In the genomic region with DNA sequence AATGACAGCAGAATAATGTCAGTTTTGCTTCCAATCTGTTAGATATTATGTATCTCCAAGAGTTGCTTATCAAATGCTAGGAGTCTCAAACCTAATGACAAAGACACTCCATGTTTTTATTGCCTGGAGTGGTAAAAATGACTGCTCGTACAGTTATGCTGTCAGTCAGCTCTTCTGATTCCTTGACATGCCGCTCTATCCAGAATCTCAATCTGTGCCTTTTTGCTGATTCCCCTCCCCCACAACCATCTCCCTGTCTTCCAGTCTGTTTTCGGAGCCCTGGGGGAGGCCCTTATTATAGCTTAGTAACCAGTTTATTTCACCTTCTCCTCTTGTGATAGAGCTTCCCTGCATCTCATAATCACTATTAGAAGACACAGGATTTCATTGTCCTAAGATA, we compare ENCODE assay signal across 18 cellular contexts. TPM values are rescaled to one million over a fixed set of nuclear protein-coding genes. Genes with fewer than 3 reads are reported as not detected.
DNase-seq lines count a peak whose midpoint lies in the region; ATAC-seq, FAIRE-seq and TF ChIP-seq lines count a peak whose summit lies in the region.
"Had no signal": no experiment of that assay in that cellular context is flagged by ENCODE, and none has a peak within 500 bp of the region (broad histone marks: within the 10 kb centered on the region; RNA-seq: fewer than 3 reads in every experiment).

No MANE protein-coding gene starts in this region.

- RAD21 ChIA-PET in GM12878 (lab: Charles Lee; ENCODE audit: unreplicated experiment), result interaction anchor here (1.0 to 1.5 kb wide), 4 partner anchors 74 to 164 kb away, joined by 3 read pairs; no protein-coding TSS in a partner anchor

- POLR2A ChIA-PET in GM12878 (lab: Charles Lee), result interaction anchor here (0.7 to 5.0 kb wide), 6 partner anchors 25 to 104 kb away, joined by 3 to 38 read pairs (median 4); partner anchors contain the start of genes RAF1 and TSEN2

- H2AFZ ChIP-seq in GM23248, result no peak overlapping the region
- no peak overlapping the region for H2AFZ ChIP-seq in GM12878 (ENCODE audit: control insufficient read depth, low read depth, low read length)

- no peak for DNase-seq in T-helper 1 cell
- DNase-seq in GM23248, result no peak
- no peak for DNase-seq in GM12878 (ENCODE audit: low read depth, low spot score)
- DNase-seq in neural crest cell (ENCODE audit: low read depth, low spot score), result no peak
- DNase-seq: activated CD4-positive, alpha-beta T cell treated with anti-CD3 and anti-CD28 coated beads, Interleukin-2, amount 10 ng/mL, durations not matched to agents 7 days and 5 days; Calu3; NCI-H1105; NCI-H345; Peyer's patch; T-cell had no signal

- H3K27me3 Mint-ChIP-seq in T-helper 1 cell treated with Interleukin-12 subunit alpha and Interleukin-12 subunit beta and Interleukin-4 antibody, amounts not matched to agents 30 μg/mL and 1 μg/mL, for 36 hours (ENCODE audit: low read depth), result peaks cover 14% of the 10 kb centered on the region
- H3K27me3 Mint-ChIP-seq in neural crest cell (ENCODE audit: low read depth), result peaks cover 3% of the 10 kb centered on the region

- no peak overlapping the region for H3K27ac ChIP-seq in GM23248
- H3K27ac ChIP-seq in GM12878 (ENCODE audit: control insufficient read depth, insufficient read depth), result peak overlapping the region; percentile 81
- H3K27ac ChIP-seq: Peyer's patch, suprapubic skin had no signal

- TF ChIP-seq CTCF in GM12878 (IDR thresholded peaks at IDR 0.05 in 2 of 3, conservative IDR thresholded peaks at IDR 0.05 in 1 of 3; ENCODE audit: control insufficient read depth in 2 of 3, extremely low read depth in 1 of 3, insufficient read depth in 1 of 3, low read depth in 3 of 3, low read length in 3 of 3) (no peak), neural crest cell (conservative IDR thresholded peaks at IDR 0.05) (no peak)

- H3K36me3 Mint-ChIP-seq in T-helper 1 cell treated with Interleukin-12 subunit alpha and Interleukin-12 subunit beta and Interleukin-4 antibody, amounts not matched to agents 30 μg/mL and 1 μg/mL, for 36 hours (ENCODE audit: low read depth), result peaks cover 2% of the 10 kb centered on the region
- no peaks in the 10 kb centered on the region for H3K36me3 Mint-ChIP-seq in neural crest cell (ENCODE audit: low read depth)

- 0 out of 2 replicates have a peak overlapping the region, but pooled peaks have one; percentile 1 for H3K9ac ChIP-seq in GM23248
- H3K9ac ChIP-seq in GM12878 (ENCODE audit: control insufficient read depth, insufficient read depth, low read length), result 0 out of 2 replicates have a peak overlapping the region, but pooled peaks have one; percentile 3

- no peak for TF ChIP-seq RAD21 in GM12878 (IDR thresholded peaks at IDR 0.05; ENCODE audit: insufficient read depth, low read depth, low read length)

- no peak for TF ChIP-seq POLR2A in GM12878 (IDR thresholded peaks at IDR 0.05; ENCODE audit: low read depth, low read length)

- H3K9me2 ChIP-seq in GM23248 (ENCODE audit: insufficient read depth), result no peaks in the 10 kb centered on the region

- no peak for FAIRE-seq in GM12878 (lab: Jason Lieb, UNC)
- FAIRE-seq: bronchial epithelial cell, keratinocyte had no signal

- H3K4me2 ChIP-seq in GM23248 (ENCODE audit: unreplicated experiment), result peak overlapping the region; percentile 98
- H3K4me2 ChIP-seq in GM12878 (ENCODE audit: control insufficient read depth, insufficient read depth), result peak overlapping the region; percentile 93

- H4K20me1 ChIP-seq in GM23248 (ENCODE audit: insufficient read depth), result peaks cover 17% of the 10 kb centered on the region; the same call in 1 of the 2 replicates
- H4K20me1 ChIP-seq in GM12878 (ENCODE audit: control insufficient read depth, insufficient read depth), result peaks cover 4% of the 10 kb centered on the region; the same call in 1 of the 2 replicates

- H3K4me1 ChIP-seq in GM23248 (ENCODE audit: insufficient read depth) (peaks cover 27% of the 10 kb centered on the region), GM12878 (ENCODE audit: control insufficient read depth, insufficient read depth, low read length) (peaks cover 25% of the 10 kb centered on the region)

- WGBS in GM23248 (ENCODE audit: low coverage in 1 of 2, low lambda C conversion rate in 2 of 2, missing lambda C conversion rate in 2 of 2), 2 experiments, result 58 to 60% methylated on average over 3 of the region's 3 CpGs
- WGBS in GM12878 (ENCODE audit: insufficient coverage, insufficient replicate concordance, low lambda C conversion rate, missing lambda C conversion rate), result 94% methylated on average over 3 of the region's 3 CpGs

- intact Hi-C loops in GM12878 (cut with micrococcal nuclease; ENCODE audit: unreplicated experiment), result loop anchor here (5.0 kb wide), 2 partner anchors 283 to 422 kb away; partner anchors contain the start of gene RPL32

- no peaks in the 10 kb centered on the region for H3K36me3 ChIP-seq in GM23248 (ENCODE audit: low read depth)
- H3K36me3 ChIP-seq in GM12878 (ENCODE audit: control insufficient read depth in 2 of 2, insufficient read depth in 2 of 2, low read length in 1 of 2), result no peaks in the 10 kb centered on the region
- H3K36me3 ChIP-seq: Peyer's patch, suprapubic skin had no signal

- peaks cover 1% of the 10 kb centered on the region for H3K9me3 Mint-ChIP-seq in T-helper 1 cell treated with Interleukin-12 subunit alpha and Interleukin-12 subunit beta and Interleukin-4 antibody, amounts not matched to agents 30 μg/mL and 1 μg/mL, for 36 hours
- H3K9me3 Mint-ChIP-seq in neural crest cell, result no peaks in the 10 kb centered on the region
- H3K9me3 Mint-ChIP-seq: T-cell had no signal

- ATAC-seq in GM12878 (no peak), HG03097 (IDR thresholded peaks at IDR 0.05; ENCODE audit: low FRiP score, unreplicated experiment) (no peak), GM18498 (IDR thresholded peaks at IDR 0.05; ENCODE audit: unreplicated experiment) (no peak), HG03354 (IDR thresholded peaks at IDR 0.05; ENCODE audit: poor library complexity, severe bottlenecking, unreplicated experiment) (no peak)
- ATAC-seq: T-cell had no signal

- peaks cover 72% of the 10 kb centered on the region for H3K79me2 ChIP-seq in GM23248 (ENCODE audit: insufficient read depth)
- H3K79me2 ChIP-seq in GM12878 (ENCODE audit: control insufficient read depth, insufficient read depth, low read length), result peaks cover 72% of the 10 kb centered on the region

- H3K27me3 ChIP-seq in GM23248 (replicated peaks; ENCODE audit: insufficient read depth), result no peaks in the 10 kb centered on the region
- H3K27me3 ChIP-seq in GM12878 (replicated peaks in 1 of 2; ENCODE audit: control insufficient read depth in 2 of 2, insufficient read depth in 2 of 2, low read length in 1 of 2), result no peaks in the 10 kb centered on the region
- H3K27me3 ChIP-seq: Peyer's patch had no signal

- H3F3A ChIP-seq in GM23248 (ENCODE audit: insufficient read depth), result peaks cover 23% of the 10 kb centered on the region

- H3K4me1 Mint-ChIP-seq in T-helper 1 cell treated with Interleukin-12 subunit alpha and Interleukin-12 subunit beta and Interleukin-4 antibody, amounts not matched to agents 30 μg/mL and 1 μg/mL, for 36 hours (ENCODE audit: low read depth), result peaks cover 25% of the 10 kb centered on the region
- H3K4me1 Mint-ChIP-seq in neural crest cell, result peaks cover 57% of the 10 kb centered on the region

- no TSS peak for BruUV-seq in GM12878 (replicated peaks; lab: Mats Ljungman, UMichigan)

- H3K27ac Mint-ChIP-seq in T-helper 1 cell treated with Interleukin-12 subunit alpha and Interleukin-12 subunit beta and Interleukin-4 antibody, amounts not matched to agents 30 μg/mL and 1 μg/mL, for 36 hours, result no peak overlapping the region
- H3K27ac Mint-ChIP-seq in neural crest cell (ENCODE audit: unreplicated experiment), result no peak overlapping the region
- H3K27ac Mint-ChIP-seq: activated CD4-positive, alpha-beta T cell treated with anti-CD3 and anti-CD28 coated beads, Interleukin-2, amount 10 ng/mL, durations not matched to agents 7 days and 5 days; T-cell had no signal

- SMC1A ChIA-PET in GM12878 (lab: Charles Lee; ENCODE audit: uncharacterized antibody, unreplicated experiment), result interaction anchor here (1.0 to 5.6 kb wide), 6 partner anchors 17 to 366 kb away, joined by 3 to 38 read pairs (median 3); partner anchors contain the start of gene RAF1

- TF ChIP-seq EP300 in GM12878 (IDR thresholded peaks at IDR 0.05; ENCODE audit: borderline replicate concordance in 1 of 2, control insufficient read depth in 1 of 2, low read depth in 2 of 2, low read length in 2 of 2), result no peak

- peak overlapping the region; percentile 47 for H3K4me3 Mint-ChIP-seq in T-helper 1 cell treated with Interleukin-12 subunit alpha and Interleukin-12 subunit beta and Interleukin-4 antibody, amounts not matched to agents 30 μg/mL and 1 μg/mL, for 36 hours
- H3K4me3 Mint-ChIP-seq in neural crest cell, result peak overlapping the region; percentile 89

- CTCF ChIA-PET in GM12878 (lab: Yijun Ruan, JAX), result interaction anchor here (1.0 to 2.1 kb wide), 5 partner anchors 23 to 424 kb away, joined by 3 to 7 read pairs (median 5); partner anchors contain the start of gene TSEN2

- H3K4me3 ChIP-seq in GM23248 (peak overlapping the region; percentile 86; the same call in 1 of the 2 replicates), GM12878 (peak overlapping the region; percentile 95)

- in situ Hi-C loops in GM23248 (cut with MboI), result no loop called here
- in situ Hi-C loops in GM12878 (cut with MboI), result no loop called here

- H3K9me3 ChIP-seq in GM23248 (ENCODE audit: low read depth) (no peaks in the 10 kb centered on the region), GM12878 (replicated peaks; ENCODE audit: control insufficient read depth, insufficient read depth, low read length) (no peaks in the 10 kb centered on the region; the same call in 2 of the 3 replicates)
- H3K9me3 ChIP-seq: Peyer's patch, suprapubic skin had no signal

RNA-seq across cellular contexts. Expression of gene MKRN2, which starts 2.6 kb away (rescaled TPM):
- 41.6 and 52.9 TPM in 2 replicates for total RNA-seq in GM23248 (2014; rRNA removed; shearing (Covaris generic))
- polyA plus RNA-seq in GM23248 (2016; fragmentation: Nextera tagmentation; extraction: Ambion mirVana), result 43.7 and 47.2 TPM in 2 replicates
- total RNA-seq in GM12878 (2013; cell fraction: nucleolus; rRNA removed), result 37.7 and 37.9 TPM in 2 replicates
- total RNA-seq in GM12878 (2014; rRNA removed), result 32.5 and 39.1 TPM in 2 replicates
- total RNA-seq in GM12878 (2014; rRNA removed; fragmentation: Illumina TruSeq; extraction: Trizol), result 29.4 and 30.6 TPM in 2 replicates
- total RNA-seq in GM12878 (2021), result 36.2 and 36.5 TPM in 2 replicates
- polyA plus RNA-seq in GM12878 (2011; ENCODE audit: low read depth), result 24.3 TPM
- 40.6 and 41.2 TPM in 2 replicates for polyA plus RNA-seq in GM12878 (2011; rRNA removed)
- polyA plus RNA-seq in GM12878 (2011; cell fraction: cytosol; rRNA removed), result 43.4 and 44.3 TPM in 2 replicates
- 29.1 and 37.5 TPM in 2 replicates for polyA plus RNA-seq in GM12878 (2011; cell fraction: nucleus; rRNA removed)
- polyA plus RNA-seq in GM12878 (2012), result 30.5 and 35.4 TPM in 2 replicates
- polyA plus RNA-seq in GM12878 (2014; fragmentation: Illumina TruSeq; extraction: Trizol), result 31.6 and 32.0 TPM in 2 replicates
- 10 to 100 TPM; 15.4 to 21.8 TPM for polyA plus RNA-seq in GM12878 (2014; fragmentation: Nextera tagmentation; extraction: Ambion mirVana)
- polyA plus RNA-seq in GM12878 (2014; rRNA removed), result 27.9 and 36.3 TPM in 2 replicates
- polyA plus RNA-seq in GM12878 (2016; fragmentation: Nextera tagmentation; extraction: Ambion mirVana), result 10 to 100 TPM; 38.9 to 40.7 TPM
- polyA minus RNA-seq in GM12878 (2011; rRNA and poly(A)+ RNA removed), result 45.4 and 55.8 TPM in 2 replicates
- polyA minus RNA-seq in GM12878 (2011; cell fraction: cytosol; rRNA and poly(A)+ RNA removed), result 12.8 and 13.8 TPM in 2 replicates
- polyA minus RNA-seq in GM12878 (2011; cell fraction: nucleus; rRNA and poly(A)+ RNA removed), result 10.4 and 14.9 TPM in 2 replicates
- total RNA-seq in neural crest cell, result 25.8 and 27.2 TPM in 2 replicates

RNA-seq across cellular contexts. Expression of gene MKRN2OS, which starts 14.2 kb away (rescaled TPM):
- total RNA-seq in GM23248 (2014; rRNA removed; shearing (Covaris generic)), result not detected in 2 replicates
- not detected in 2 replicates for polyA plus RNA-seq in GM23248 (2016; fragmentation: Nextera tagmentation; extraction: Ambion mirVana)
- total RNA-seq in GM12878 (2013; cell fraction: nucleolus; rRNA removed), result not detected in 2 replicates
- total RNA-seq in GM12878 (2014; rRNA removed), result not detected in 2 replicates
- 0.37 and 0.54 TPM in 2 replicates for total RNA-seq in GM12878 (2014; rRNA removed; fragmentation: Illumina TruSeq; extraction: Trizol)
- total RNA-seq in GM12878 (2021), result not detected in 2 replicates
- not detected for polyA plus RNA-seq in GM12878 (2011; ENCODE audit: low read depth)
- polyA plus RNA-seq in GM12878 (2011; rRNA removed), result 0.17 and 1.0 TPM in 2 replicates
- polyA plus RNA-seq in GM12878 (2011; cell fraction: cytosol; rRNA removed), result 0.33 and 0.70 TPM in 2 replicates
- polyA plus RNA-seq in GM12878 (2011; cell fraction: nucleus; rRNA removed), result 0.40 TPM in 1 of 2 replicates, not detected in the other
- polyA plus RNA-seq in GM12878 (2012), result 0.32 and 0.63 TPM in 2 replicates
- polyA plus RNA-seq in GM12878 (2014; fragmentation: Illumina TruSeq; extraction: Trizol), result 0.43 TPM in 2 replicates
- under 1 TPM in 1 of 2 experiments, not detected in 1; 0.20 TPM for polyA plus RNA-seq in GM12878 (2014; fragmentation: Nextera tagmentation; extraction: Ambion mirVana)
- not detected in 2 replicates for polyA plus RNA-seq in GM12878 (2014; rRNA removed)
- polyA plus RNA-seq in GM12878 (2016; fragmentation: Nextera tagmentation; extraction: Ambion mirVana), result under 1 TPM; 0.30 to 0.37 TPM
- 0.26 TPM in 1 of 2 replicates, not detected in the other for polyA minus RNA-seq in GM12878 (2011; rRNA and poly(A)+ RNA removed)
- polyA minus RNA-seq in GM12878 (2011; cell fraction: cytosol; rRNA and poly(A)+ RNA removed), result not detected in 2 replicates
- polyA minus RNA-seq in GM12878 (2011; cell fraction: nucleus; rRNA and poly(A)+ RNA removed), result 1.2 TPM in 1 of 2 replicates, not detected in the other
- not detected in 2 replicates for total RNA-seq in neural crest cell
- total RNA-seq: A673; activated CD4-positive, alpha-beta T cell treated with anti-CD3 and anti-CD28 coated beads, Interleukin-2, amount 10 ng/mL, durations not matched to agents 7 days and 5 days; T-cell had no signal
